In genomic region chr18:11570770-11571169, GRCh38 we compare ENCODE assay signal across 1 cellular context.
TF ChIP-seq lines count a peak whose summit lies in the region.

No MANE protein-coding gene starts in this region.

TF ChIP-seq in HepG2, 621 proteins besides CTCF, POLR2A, EP300 and RAD21:
- TF ChIP-seq ARID5B (CRISPR knock-in tag; IDR thresholded peaks at IDR 0.05): no peak
- TF ChIP-seq ZNF761 (CRISPR knock-in tag; conservative IDR thresholded peaks at IDR 0.05): no peak
